Comparison of ENCODE assay signal across 1 cellular context in genomic region chr2:173999272-173999671, GRCh38.
TF ChIP-seq lines count a peak whose summit lies in the region.

No MANE protein-coding gene starts in this region.

TF ChIP-seq in GM23338, 12 proteins besides CTCF, POLR2A, EP300 and RAD21 (continued from another document):
- TF ChIP-seq ZNF462 (CRISPR knock-in tag; IDR thresholded peaks at IDR 0.05), result no peak
- TF ChIP-seq EZH2phosphoT487 (IDR thresholded peaks at IDR 0.05; ENCODE audit: unreplicated experiment), result no peak
- no peak for TF ChIP-seq REST (IDR thresholded peaks at IDR 0.05; ENCODE audit: unreplicated experiment)
- no peak for TF ChIP-seq CREB1 (CRISPR knock-in tag; IDR thresholded peaks at IDR 0.05; ENCODE audit: low read depth)
